15 cellular contexts compared by ENCODE assay signal in genomic region chr1:54795100-54795665, GRCh38. TPM values are rescaled to one million over a fixed set of nuclear protein-coding genes. Genes with fewer than 3 reads are reported as not detected.
DNase-seq lines count a peak whose midpoint lies in the region; ATAC-seq and TF ChIP-seq lines count a peak whose summit lies in the region.
"Had no signal": no experiment of that assay in that cellular context is flagged by ENCODE, and none has a peak within 500 bp of the region (broad histone marks: within the 10 kb centered on the region; RNA-seq: fewer than 3 reads in every experiment).

No MANE protein-coding gene starts in this region.

- peak overlapping the region; percentile 78 for H3K27ac ChIP-seq in suprapubic skin
- H3K27ac ChIP-seq in effector memory CD4-positive, alpha-beta T cell (ENCODE audit: insufficient read depth, low read length, poor library complexity, severe bottlenecking), result no peak overlapping the region
- H3K27ac ChIP-seq: ovary had no signal

- no peaks in the 10 kb centered on the region for H3K27me3 Mint-ChIP-seq in activated naive CD4-positive, alpha-beta T cell treated with anti-CD3 and anti-CD28 coated beads, Interleukin-2, amount 50 U/mL, for 24 hours
- H3K27me3 Mint-ChIP-seq in activated naive CD4-positive, alpha-beta T cell treated with anti-CD3 and anti-CD28 coated beads, Interleukin-2, amount 10 ng/mL, durations not matched to agents 7 days and 5 days, result no peaks in the 10 kb centered on the region
- peaks cover 4% of the 10 kb centered on the region for H3K27me3 Mint-ChIP-seq in WTC11 (ENCODE audit: low read depth)

- TF ChIP-seq POLR2A in suprapubic skin (IDR thresholded peaks at IDR 0.05), result no peak

- POLR2A ChIA-PET in WTC11 (lab: Charles Lee), result no interaction called here

- CTCF ChIA-PET in activated naive CD4-positive, alpha-beta T cell treated with anti-CD3 and anti-CD28 coated beads, Interleukin-2, amount 10 ng/mL, durations not matched to agents 7 days and 5 days (lab: Charles Lee), result interaction anchor here (0.5 to 5.1 kb wide), 6 partner anchors 28 to 443 kb away, joined by 3 to 21 read pairs (median 3); no protein-coding TSS in a partner anchor
- CTCF ChIA-PET in WTC11 (lab: Charles Lee), result interaction anchor here (0.5 to 1.6 kb wide), 6 partner anchors 19 to 556 kb away, joined by 3 to 5 read pairs (median 4); partner anchors contain the start of gene ACOT11

- no peaks in the 10 kb centered on the region for H3K9me3 ChIP-seq in suprapubic skin
- no peaks in the 10 kb centered on the region for H3K9me3 ChIP-seq in effector memory CD4-positive, alpha-beta T cell (ENCODE audit: control insufficient read depth, low read length)
- H3K9me3 ChIP-seq: ovary had no signal

- WGBS in suprapubic skin, result 69% methylated on average over 5 of the region's 5 CpGs

- peak overlapping the region; percentile 35 for H3K27ac Mint-ChIP-seq in activated naive CD4-positive, alpha-beta T cell treated with anti-CD3 and anti-CD28 coated beads, Interleukin-2, amount 50 U/mL, for 24 hours
- H3K27ac Mint-ChIP-seq in activated naive CD4-positive, alpha-beta T cell treated with anti-CD3 and anti-CD28 coated beads, Interleukin-2, amount 10 ng/mL, durations not matched to agents 7 days and 5 days, result no peak overlapping the region
- H3K27ac Mint-ChIP-seq in WTC11, result no peak overlapping the region

- no peaks in the 10 kb centered on the region for H3K27me3 ChIP-seq in suprapubic skin
- H3K27me3 ChIP-seq in effector memory CD4-positive, alpha-beta T cell (replicated peaks; ENCODE audit: control insufficient read depth, insufficient read depth, low read length, poor library complexity, severe bottlenecking), result no peaks in the 10 kb centered on the region
- H3K27me3 ChIP-seq: ovary had no signal

- no peak overlapping the region for H3K4me3 ChIP-seq in suprapubic skin
- H3K4me3 ChIP-seq in effector memory CD4-positive, alpha-beta T cell (ENCODE audit: insufficient read depth, low read depth, low read length, poor library complexity, severe bottlenecking), result no peak overlapping the region
- H3K4me3 ChIP-seq: ovary had no signal

- no peak overlapping the region for H3K4me3 Mint-ChIP-seq in activated naive CD4-positive, alpha-beta T cell treated with anti-CD3 and anti-CD28 coated beads, Interleukin-2, amount 50 U/mL, for 24 hours
- H3K4me3 Mint-ChIP-seq in activated naive CD4-positive, alpha-beta T cell treated with anti-CD3 and anti-CD28 coated beads, Interleukin-2, amount 10 ng/mL, durations not matched to agents 7 days and 5 days, result no peak overlapping the region
- H3K4me3 Mint-ChIP-seq in WTC11, result no peak overlapping the region

- peaks cover 61% of the 10 kb centered on the region for H3K4me1 Mint-ChIP-seq in activated naive CD4-positive, alpha-beta T cell treated with anti-CD3 and anti-CD28 coated beads, Interleukin-2, amount 50 U/mL, for 24 hours
- H3K4me1 Mint-ChIP-seq in activated naive CD4-positive, alpha-beta T cell treated with anti-CD3 and anti-CD28 coated beads, Interleukin-2, amount 10 ng/mL, durations not matched to agents 7 days and 5 days, result peaks cover 38% of the 10 kb centered on the region
- peaks cover 22% of the 10 kb centered on the region for H3K4me1 Mint-ChIP-seq in WTC11

- peaks cover 8% of the 10 kb centered on the region for H3K36me3 Mint-ChIP-seq in activated naive CD4-positive, alpha-beta T cell treated with anti-CD3 and anti-CD28 coated beads, Interleukin-2, amount 50 U/mL, for 24 hours
- peaks cover 7% of the 10 kb centered on the region for H3K36me3 Mint-ChIP-seq in activated naive CD4-positive, alpha-beta T cell treated with anti-CD3 and anti-CD28 coated beads, Interleukin-2, amount 10 ng/mL, durations not matched to agents 7 days and 5 days
- H3K36me3 Mint-ChIP-seq in WTC11, result no peaks in the 10 kb centered on the region

- no peak for TF ChIP-seq EP300 in suprapubic skin (IDR thresholded peaks at IDR 0.05)

- ATAC-seq in WTC11, result peak; percentile 20
- no peak for ATAC-seq in HG03354 (IDR thresholded peaks at IDR 0.05; ENCODE audit: poor library complexity, severe bottlenecking, unreplicated experiment)
- ATAC-seq in HG03139 (IDR thresholded peaks at IDR 0.05; ENCODE audit: unreplicated experiment), result no peak
- ATAC-seq: activated naive CD4-positive, alpha-beta T cell treated with anti-CD3 and anti-CD28 coated beads, Interleukin-2, amount 50 U/mL, for 72 hours had no signal

- TF ChIP-seq CTCF in WTC11 (IDR thresholded peaks at IDR 0.05) (no peak), suprapubic skin (IDR thresholded peaks at IDR 0.05) (no peak)

- no peaks in the 10 kb centered on the region for H3K36me3 ChIP-seq in suprapubic skin
- peaks cover 28% of the 10 kb centered on the region for H3K36me3 ChIP-seq in effector memory CD4-positive, alpha-beta T cell (ENCODE audit: control insufficient read depth, insufficient read depth, low read length)
- H3K36me3 ChIP-seq: ovary had no signal

- no peak for DNase-seq in activated naive CD4-positive, alpha-beta T cell treated with anti-CD3 and anti-CD28 coated beads, Interleukin-2, amount 10 ng/mL, durations not matched to agents 7 days and 5 days
- DNase-seq in WTC11 (ENCODE audit: low spot score) (no peak), islet precursor cell (peak; percentile 65), suprapubic skin (ENCODE audit: low spot score in 2 of 2) (no peak)
- DNase-seq in effector memory CD4-positive, alpha-beta T cell, result no peak
- DNase-seq: activated CD4-positive, alpha-beta T cell treated with anti-CD3 and anti-CD28 coated beads, Interleukin-2, amount 50 U/mL, for 4 hours; DMS79 treated with DMSO at 0.1 percent for 48 hours; NCI-H226; ovary; T-helper 2 cell had no signal

- H3K4me1 ChIP-seq in suprapubic skin, result peaks cover 42% of the 10 kb centered on the region
- H3K4me1 ChIP-seq in effector memory CD4-positive, alpha-beta T cell (ENCODE audit: control insufficient read depth, insufficient read depth, low read length, poor library complexity, severe bottlenecking), result peaks cover 23% of the 10 kb centered on the region

- H3K9me3 Mint-ChIP-seq in activated naive CD4-positive, alpha-beta T cell treated with anti-CD3 and anti-CD28 coated beads, Interleukin-2, amount 50 U/mL, for 24 hours, result no peaks in the 10 kb centered on the region
- peaks cover 2% of the 10 kb centered on the region for H3K9me3 Mint-ChIP-seq in activated naive CD4-positive, alpha-beta T cell treated with anti-CD3 and anti-CD28 coated beads, Interleukin-2, amount 10 ng/mL, durations not matched to agents 7 days and 5 days
- peaks cover 6% of the 10 kb centered on the region; the same call in 1 of the 2 replicates for H3K9me3 Mint-ChIP-seq in WTC11
- H3K9me3 Mint-ChIP-seq: activated naive CD4-positive, alpha-beta T cell treated with anti-CD3 and anti-CD28 coated beads, Interleukin-2, amount 50 U/mL, for 72 hours had no signal

TF ChIP-seq in WTC11, 78 proteins besides CTCF, POLR2A, EP300 and RAD21:
- TF ChIP-seq JUN (CRISPR knock-in tag; IDR thresholded peaks at IDR 0.05) (no peak), NR1H2 (CRISPR knock-in tag; IDR thresholded peaks at IDR 0.05) (no peak), ZNF423 (CRISPR knock-in tag; IDR thresholded peaks at IDR 0.05) (peak; percentile 41; the same call in 1 of the 2 replicates), SP1 (CRISPR knock-in tag; conservative IDR thresholded peaks at IDR 0.05) (no peak), HMGXB4 (CRISPR knock-in tag; IDR thresholded peaks at IDR 0.05) (no peak)

RNA-seq across cellular contexts. Expression of gene TTC22, which starts 5.9 kb away (rescaled TPM):
- 0.63 to 0.99 TPM (median 0.69 TPM) in 3 replicates for total RNA-seq in WTC11 (2021)
- total RNA-seq in suprapubic skin, result 10 to 100 TPM; 37.4 to 64.0 (median 58.0) TPM
- total RNA-seq: H4 had no signal

RNA-seq across cellular contexts. Expression of gene PARS2, which starts 30.9 kb away (rescaled TPM):
- total RNA-seq in WTC11 (2021) (11.5 to 12.1 TPM (median 12.1 TPM) in 3 replicates), suprapubic skin (1 to 10 TPM; 3.2 to 8.7 (median 5.8) TPM)

Comparison
In these comparisons a context has a peak if more than half of its experiments do, and no peak if none do; other contexts are left out.
1. RNA of gene TTC22, which starts 5.9 kb away (total RNA-seq): 37.4 to 64.0 TPM in suprapubic skin; 0.63 to 0.99 TPM in WTC11; every median in the first group is over 10 times any median in the second.